8 cellular contexts compared by ENCODE assay signal in the genomic region with DNA sequence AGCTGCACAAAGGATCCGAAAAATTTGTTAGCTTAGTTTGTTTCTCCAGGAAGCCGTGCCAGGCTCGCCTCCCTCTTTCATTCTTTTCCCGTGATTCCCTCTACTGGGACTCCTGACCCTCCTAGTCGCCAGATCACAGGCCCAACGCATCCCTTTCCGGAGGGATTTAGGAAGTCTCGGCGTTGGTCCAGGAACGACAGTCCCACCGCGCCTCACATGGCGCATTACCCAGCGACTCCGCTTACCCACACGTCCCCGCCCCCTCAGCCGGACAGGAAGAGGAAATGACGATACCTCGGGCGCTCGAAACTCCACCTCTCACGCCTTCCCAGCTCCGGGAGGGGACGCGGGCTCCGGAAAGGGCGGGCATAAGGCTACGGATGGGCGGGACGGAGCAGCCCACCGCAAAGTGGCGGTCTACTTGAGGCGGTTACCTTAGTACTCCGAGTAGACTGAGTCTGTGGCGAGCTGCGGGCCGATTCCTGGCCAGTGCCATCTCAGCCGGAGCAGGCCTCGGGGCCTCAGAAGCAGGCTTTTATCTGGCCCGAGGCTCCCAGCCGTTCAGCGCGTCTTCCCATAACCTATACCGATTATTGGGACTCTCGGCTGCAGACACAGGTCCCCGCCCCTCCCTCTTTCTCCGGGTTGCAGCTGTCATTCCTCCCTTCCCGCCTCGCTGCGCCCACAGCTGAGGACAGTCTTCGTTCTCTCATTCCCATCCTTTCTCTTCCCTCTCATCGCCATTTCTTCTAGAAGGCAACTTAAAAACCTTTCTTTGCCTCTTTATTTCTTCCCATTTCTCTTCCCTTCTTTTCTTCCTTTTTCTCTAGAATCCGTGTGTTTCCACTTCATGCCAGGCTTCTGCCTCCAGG. TPM values are rescaled to one million over a fixed set of nuclear protein-coding genes. Genes with fewer than 3 reads are reported as not detected.
DNase-seq lines count a peak whose midpoint lies in the region; ATAC-seq and TF ChIP-seq lines count a peak whose summit lies in the region.

A gene with protein sequence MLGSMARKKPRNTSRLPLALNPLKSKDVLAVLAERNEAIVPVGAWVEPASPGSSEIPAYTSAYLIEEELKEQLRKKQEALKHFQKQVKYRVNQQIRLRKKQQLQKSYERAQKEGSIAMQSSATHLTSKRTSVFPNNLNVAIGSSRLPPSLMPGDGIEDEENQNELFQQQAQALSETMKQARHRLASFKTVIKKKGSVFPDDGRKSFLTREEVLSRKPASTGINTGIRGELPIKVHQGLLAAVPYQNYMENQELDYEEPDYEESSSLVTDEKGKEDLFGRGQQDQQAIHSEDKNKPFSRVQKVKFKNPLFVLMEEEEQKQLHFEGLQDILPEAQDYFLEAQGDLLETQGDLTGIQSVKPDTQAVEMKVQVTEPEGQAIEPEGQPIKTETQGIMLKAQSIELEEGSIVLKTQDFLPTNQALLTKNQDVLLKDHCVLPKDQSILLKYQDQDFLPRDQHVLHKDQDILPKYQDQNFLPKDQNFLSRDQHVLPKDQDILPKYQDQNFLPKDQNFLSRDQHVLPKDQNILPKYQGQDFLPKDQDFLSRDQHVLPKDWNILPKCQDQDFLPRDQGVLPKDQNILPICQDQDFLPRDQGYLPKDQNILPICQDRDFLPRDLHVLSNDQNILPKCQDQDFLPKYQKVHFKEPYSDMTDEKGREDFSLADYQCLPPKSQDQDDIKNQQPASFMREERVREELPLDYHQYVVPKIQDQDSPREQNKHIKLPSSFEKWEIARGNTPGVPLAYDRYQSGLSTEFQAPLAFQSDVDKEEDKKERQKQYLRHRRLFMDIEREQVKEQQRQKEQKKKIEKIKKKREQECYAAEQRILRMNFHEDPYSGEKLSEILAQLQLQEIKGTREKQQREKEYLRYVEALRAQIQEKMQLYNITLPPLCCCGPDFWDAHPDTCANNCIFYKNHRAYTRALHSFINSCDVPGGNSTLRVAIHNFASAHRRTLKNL (plus strand): TSS at position 450 of the 872 bp plus-strand sequence. CDS start 531 bp downstream, outside the sequence.

- CTCF ChIA-PET in AG04449 (lab: Yijun Ruan, JAX): interaction anchor here (0.7 to 2.0 kb wide), 12 partner anchors 18 to 478 kb away, joined by 3 to 21 read pairs (median 5); partner anchors contain the start of gene HEPACAM

- H3K4me1 ChIP-seq in spleen: peaks cover 0 to 19% (median 12%) of the 10 kb centered on the region in 6 donors

- ATAC-seq in GM18873 (IDR thresholded peaks at IDR 0.05; ENCODE audit: low FRiP score, unreplicated experiment): peak; percentile 95
- peak; percentile 99 for ATAC-seq in HG03135 (IDR thresholded peaks at IDR 0.05; ENCODE audit: unreplicated experiment)

- peak; percentile 71 for DNase-seq in AG04449 (ENCODE audit: low read depth, low spot score)
- DNase-seq in NCI-H2196 treated with DMSO at 0.1 percent for 48 hours (lab: John Stamatoyannopoulos, UW; ENCODE audit: unreplicated experiment): peak; percentile 92
- DNase-seq in central memory CD4-positive, alpha-beta T cell: peak; percentile 92
- peak; percentile 97 for DNase-seq in inferior parietal cortex (ENCODE audit: extremely low spot score)
- peak; percentile 99 for DNase-seq in spleen

- peak within 1 kb of the TSS; percentile 74 to 91 (median 84) for H3K27ac ChIP-seq in spleen

- peak in 1 of 3 donors; percentile 31 for TF ChIP-seq POLR2A in spleen (IDR thresholded peaks at IDR 0.05)

- no peaks in the 10 kb centered on the region for H3K27me3 ChIP-seq in spleen (replicated peaks in 1 of 7)

- intact Hi-C loops in spleen (cut with DNase I; ENCODE audit: low total_unique reads): no loop called here

- POLR2A ChIA-PET in AG04449 (lab: Yijun Ruan, JAX): interaction anchor here (1.0 to 1.8 kb wide), 6 partner anchors 11 to 480 kb away, joined by 3 to 17 read pairs (median 4); no protein-coding TSS in a partner anchor

- no peaks in the 10 kb centered on the region for H3K36me3 ChIP-seq in spleen

- peak within 1 kb of the TSS; percentile 78 for H3K4me3 ChIP-seq in AG04449 (ENCODE audit: low read depth, low read length)
- peak within 1 kb of the TSS; percentile 71 for H3K4me3 ChIP-seq in WI38 (ENCODE audit: low read depth, low read length)
- peak within 1 kb of the TSS; percentile 56 to 81 (median 72) for H3K4me3 ChIP-seq in spleen

- no peak for TF ChIP-seq CTCF in AG04449 (IDR thresholded peaks at IDR 0.05; ENCODE audit: insufficient read depth, low read length, missing control alignments)
- TF ChIP-seq CTCF in WI38 (IDR thresholded peaks at IDR 0.05; ENCODE audit: low read depth, low read length): no peak
- peak in 1 of 11 experiments; percentile 20 for TF ChIP-seq CTCF in spleen (IDR thresholded peaks at IDR 0.05 in 8 of 11, conservative IDR thresholded peaks at IDR 0.05 in 3 of 11)

- H3K9me3 ChIP-seq in spleen: peaks cover 0 to 7% (median under 1%) of the 10 kb centered on the region in 8 donors

- WGBS in spleen, 5 donors: 0 to 1% (median 0%) methylated on average over 31 to 54 of the region's 54 CpGs

RNA-seq across cellular contexts. Expression of the gene that starts here (rescaled TPM):
- total RNA-seq in spleen: 1 to 10 TPM; 1.4 to 3.6 (median 2.7) TPM
- polyA plus RNA-seq in spleen: under 1 TPM; 0.61 to 0.86 (median 0.70) TPM

Comparison
In these comparisons a context has a peak if more than half of its experiments do, and no peak if none do; other contexts are left out.
1. Peak in every context shown above with its lines: DNase-seq, ATAC-seq, H3K4me3 ChIP-seq and H3K27ac ChIP-seq.